8 cellular contexts compared by ENCODE assay signal in genomic region chr1:235866913-235867850, GRCh38. TPM values are rescaled to one million over a fixed set of nuclear protein-coding genes. Genes with fewer than 3 reads are reported as not detected.
A peak's percentile ranks its signal among the peaks of the same experiment; 100 is the strongest.
DNase-seq lines count a peak whose midpoint lies in the region; ATAC-seq and TF ChIP-seq lines count a peak whose summit lies in the region.

No MANE protein-coding gene starts in this region.

- no peaks in the 10 kb centered on the region for H3K27me3 Mint-ChIP-seq in activated T-helper 2 cell treated with anti-CD3 and anti-CD28 coated beads, Interferon-gamma antibody, Interleukin-2, Interleukin-4, amounts not matched to agents 10 μg/mL and 5 μg/mL and 100 μg/mL, durations not matched to agents 14 hours and 24 hours and 36 hours (ENCODE audit: low read depth)
- no peaks in the 10 kb centered on the region for H3K27me3 Mint-ChIP-seq in natural killer cell treated with Interleukin-12 subunit alpha and Interleukin-12 subunit beta and Interleukin-15 and Interleukin-18, amount 100 ng/mL, for 72 hours

- H3K36me3 Mint-ChIP-seq in activated T-helper 2 cell treated with anti-CD3 and anti-CD28 coated beads, Interferon-gamma antibody, Interleukin-2, Interleukin-4, amounts not matched to agents 10 μg/mL and 5 μg/mL and 100 μg/mL, durations not matched to agents 14 hours and 24 hours and 36 hours (ENCODE audit: low read depth): peaks cover 43% of the 10 kb centered on the region
- peaks cover 4% of the 10 kb centered on the region for H3K36me3 Mint-ChIP-seq in natural killer cell treated with Interleukin-12 subunit alpha and Interleukin-12 subunit beta and Interleukin-15 and Interleukin-18, amount 100 ng/mL, for 72 hours

- intact Hi-C loops in activated T-helper 2 cell treated with anti-CD3 and anti-CD28 coated beads, Interferon-gamma antibody, Interleukin-2, Interleukin-4, amounts not matched to agents 10 μg/mL and 5 μg/mL and 100 μg/mL, durations not matched to agents 14 hours and 24 hours and 36 hours (cut with micrococcal nuclease): loop anchor here (1.0 to 5.0 kb wide), 5 partner anchors 11 to 540 kb away; partner anchors contain the start of genes ARID4B and GGPS1

- peak; percentile 92 to 96 for ATAC-seq in natural killer cell treated with Interleukin-12 subunit alpha and Interleukin-12 subunit beta and Interleukin-15 and Interleukin-18, amount 100 ng/mL, for 72 hours

- H3K4me3 ChIP-seq in LNCaP clone FGC (ENCODE audit: low read depth, low read length): peak overlapping the region; percentile 63

- H3K27ac Mint-ChIP-seq in activated T-helper 2 cell treated with anti-CD3 and anti-CD28 coated beads, Interferon-gamma antibody, Interleukin-2, Interleukin-4, amounts not matched to agents 10 μg/mL and 5 μg/mL and 100 μg/mL, durations not matched to agents 14 hours and 24 hours and 36 hours: peak overlapping the region; percentile 99
- H3K27ac Mint-ChIP-seq in natural killer cell treated with Interleukin-12 subunit alpha and Interleukin-12 subunit beta and Interleukin-15 and Interleukin-18, amount 100 ng/mL, for 72 hours: peak overlapping the region in 1 of 2 donors; percentile 98

- DNase-seq in EH (ENCODE audit: low read depth) (peak; percentile 91), GOT3 (lab: John Stamatoyannopoulos, UW) (peak; percentile 77), LNCaP clone FGC (ENCODE audit: low read depth) (peak; percentile 63), RPMI8226 (peak; percentile 98), fibroblast of peridontal ligament (ENCODE audit: extremely low read depth) (peak; percentile 92)
- DNase-seq in activated T-helper 2 cell treated with anti-CD3 and anti-CD28 coated beads, Interferon-gamma antibody, Interleukin-2, Interleukin-4, amounts not matched to agents 10 μg/mL and 5 μg/mL and 100 μg/mL, durations not matched to agents 14 hours and 24 hours and 36 hours (ENCODE audit: low spot score): peak; percentile 97
- DNase-seq in natural killer cell treated with Interleukin-12 subunit alpha and Interleukin-12 subunit beta and Interleukin-15 and Interleukin-18, amount 100 ng/mL, for 72 hours (ENCODE audit: low spot score): peak; percentile 98
- peak; percentile 94 for DNase-seq in stimulated activated naive CD4-positive, alpha-beta T cell treated with Interleukin-2 at 50 U/mL for 16 hours (lab: John Stamatoyannopoulos, UW)

- H3K4me3 Mint-ChIP-seq in activated T-helper 2 cell treated with anti-CD3 and anti-CD28 coated beads, Interferon-gamma antibody, Interleukin-2, Interleukin-4, amounts not matched to agents 10 μg/mL and 5 μg/mL and 100 μg/mL, durations not matched to agents 14 hours and 24 hours and 36 hours (ENCODE audit: low read depth): peak overlapping the region; percentile 98
- peak overlapping the region; percentile 99 for H3K4me3 Mint-ChIP-seq in natural killer cell treated with Interleukin-12 subunit alpha and Interleukin-12 subunit beta and Interleukin-15 and Interleukin-18, amount 100 ng/mL, for 72 hours

- H3K4me1 Mint-ChIP-seq in activated T-helper 2 cell treated with anti-CD3 and anti-CD28 coated beads, Interferon-gamma antibody, Interleukin-2, Interleukin-4, amounts not matched to agents 10 μg/mL and 5 μg/mL and 100 μg/mL, durations not matched to agents 14 hours and 24 hours and 36 hours (ENCODE audit: low read depth): peaks cover 52% of the 10 kb centered on the region
- peaks cover 55 to 64% of the 10 kb centered on the region in 2 donors for H3K4me1 Mint-ChIP-seq in natural killer cell treated with Interleukin-12 subunit alpha and Interleukin-12 subunit beta and Interleukin-15 and Interleukin-18, amount 100 ng/mL, for 72 hours (ENCODE audit: low read depth in 2 of 2)

- H3K9me3 Mint-ChIP-seq in activated T-helper 2 cell treated with anti-CD3 and anti-CD28 coated beads, Interferon-gamma antibody, Interleukin-2, Interleukin-4, amounts not matched to agents 10 μg/mL and 5 μg/mL and 100 μg/mL, durations not matched to agents 14 hours and 24 hours and 36 hours: no peaks in the 10 kb centered on the region
- H3K9me3 Mint-ChIP-seq in natural killer cell treated with Interleukin-12 subunit alpha and Interleukin-12 subunit beta and Interleukin-15 and Interleukin-18, amount 100 ng/mL, for 72 hours: no peaks in the 10 kb centered on the region

- no peak for TF ChIP-seq CTCF in LNCaP clone FGC (IDR thresholded peaks at IDR 0.05; ENCODE audit: control insufficient read depth, extremely low read depth, insufficient read depth)

RNA-seq across cellular contexts. Expression of gene LYST, which starts 0.5 kb away (rescaled TPM):
- 98.6 and 110 TPM in 2 replicates for total RNA-seq in activated T-helper 2 cell treated with anti-CD3 and anti-CD28 coated beads, Interferon-gamma antibody, Interleukin-2, Interleukin-4, amounts not matched to agents 10 μg/mL and 5 μg/mL and 100 μg/mL, durations not matched to agents 14 hours and 24 hours and 36 hours
- total RNA-seq in natural killer cell treated with Interleukin-12 subunit alpha and Interleukin-12 subunit beta and Interleukin-15 and Interleukin-18, amount 100 ng/mL, for 72 hours: 10 to 100 TPM; 68.8 to 91.2 TPM

Comparison
In these comparisons a context has a peak if more than half of its experiments do, and no peak if none do; other contexts are left out.
1. Peak in every context shown above with its lines: DNase-seq, ATAC-seq and H3K4me3 ChIP-seq.